17 cellular contexts compared by ENCODE assay signal in genomic region chr1:32769524-32770220, GRCh38. TPM values are rescaled to one million over a fixed set of nuclear protein-coding genes. Genes with fewer than 3 reads are reported as not detected.
DNase-seq lines count a peak whose midpoint lies in the region; ATAC-seq and TF ChIP-seq lines count a peak whose summit lies in the region.
"Had no signal": no experiment of that assay in that cellular context is flagged by ENCODE, and none has a peak within 500 bp of the region (broad histone marks: within the 10 kb centered on the region; RNA-seq: fewer than 3 reads in every experiment).

No MANE protein-coding gene starts in this region.

- no peaks in the 10 kb centered on the region for H3K27me3 Mint-ChIP-seq in T-helper 2 cell treated with Interferon-gamma antibody and Interleukin-4, amounts not matched to agents 5 μg/mL and 100 μg/mL, for 36 hours (ENCODE audit: low read depth)
- H3K27me3 Mint-ChIP-seq in activated T-helper 2 cell treated with anti-CD3 and anti-CD28 coated beads, Interferon-gamma antibody, Interleukin-2, Interleukin-4, amounts not matched to agents 10 μg/mL and 5 μg/mL and 100 μg/mL, durations not matched to agents 14 hours and 24 hours and 36 hours (ENCODE audit: low read depth), result no peaks in the 10 kb centered on the region
- H3K27me3 Mint-ChIP-seq: effector memory CD8-positive, alpha-beta T cell had no signal

- DNase-seq in T-helper 2 cell treated with Interferon-gamma antibody and Interleukin-4, amounts not matched to agents 5 μg/mL and 100 μg/mL, for 36 hours (ENCODE audit: low spot score), result no peak
- DNase-seq in T-helper 2 cell (no peak), RWPE1 (ENCODE audit: low spot score) (peak; percentile 75), fibroblast of pulmonary artery (ENCODE audit: low read depth) (peak; percentile 39), stomach (no peak), midbrain (lab: John Stamatoyannopoulos, UW) (no peak)
- no peak for DNase-seq in activated T-helper 2 cell treated with anti-CD3 and anti-CD28 coated beads, Interferon-gamma antibody, Interleukin-2, Interleukin-4, amounts not matched to agents 10 μg/mL and 5 μg/mL and 100 μg/mL, durations not matched to agents 14 hours and 24 hours and 36 hours (ENCODE audit: low spot score)
- DNase-seq: ACHN; effector memory CD8-positive, alpha-beta T cell; hippocampal formation; NCI-H1092; NCI-H446 treated with DMSO at 0.1 percent for 48 hours; RPMI8226 had no signal

- POLR2A ChIA-PET in RWPE1 (lab: Yijun Ruan, JAX; ENCODE audit: low non-redundant PET), result interaction anchor here (1.2 kb wide), 1 partner anchor 11 kb away, joined by 3 read pairs; no protein-coding TSS in a partner anchor

- peaks cover 46 to 92% (median 76%) of the 10 kb centered on the region in 4 donors for H3K4me1 ChIP-seq in stomach

- H3K9me3 Mint-ChIP-seq in T-helper 2 cell treated with Interferon-gamma antibody and Interleukin-4, amounts not matched to agents 5 μg/mL and 100 μg/mL, for 36 hours, result no peaks in the 10 kb centered on the region
- no peaks in the 10 kb centered on the region for H3K9me3 Mint-ChIP-seq in activated T-helper 2 cell treated with anti-CD3 and anti-CD28 coated beads, Interferon-gamma antibody, Interleukin-2, Interleukin-4, amounts not matched to agents 10 μg/mL and 5 μg/mL and 100 μg/mL, durations not matched to agents 14 hours and 24 hours and 36 hours
- H3K9me3 Mint-ChIP-seq: effector memory CD8-positive, alpha-beta T cell; GM23338 had no signal

- TF ChIP-seq CTCF in RWPE1 (conservative IDR thresholded peaks at IDR 0.05; ENCODE audit: low read depth), result no peak
- TF ChIP-seq CTCF in fibroblast of pulmonary artery (IDR thresholded peaks at IDR 0.05; ENCODE audit: low read length, missing control alignments), result no peak
- no peak for TF ChIP-seq CTCF in stomach (IDR thresholded peaks at IDR 0.05)

- intact Hi-C loops in stomach (cut with DNase I; ENCODE audit: low total_unique reads), result loop anchor here (5.0 kb wide), 1 partner anchor 57 kb away; no protein-coding TSS in a partner anchor
- intact Hi-C loops in activated T-helper 2 cell treated with anti-CD3 and anti-CD28 coated beads, Interferon-gamma antibody, Interleukin-2, Interleukin-4, amounts not matched to agents 10 μg/mL and 5 μg/mL and 100 μg/mL, durations not matched to agents 14 hours and 24 hours and 36 hours (cut with micrococcal nuclease), result loop anchor here (10.0 kb wide), 1 partner anchor 245 kb away; no protein-coding TSS in a partner anchor

- peaks cover 4% of the 10 kb centered on the region for H3K4me1 Mint-ChIP-seq in T-helper 2 cell treated with Interferon-gamma antibody and Interleukin-4, amounts not matched to agents 5 μg/mL and 100 μg/mL, for 36 hours (ENCODE audit: low read depth)
- H3K4me1 Mint-ChIP-seq in activated T-helper 2 cell treated with anti-CD3 and anti-CD28 coated beads, Interferon-gamma antibody, Interleukin-2, Interleukin-4, amounts not matched to agents 10 μg/mL and 5 μg/mL and 100 μg/mL, durations not matched to agents 14 hours and 24 hours and 36 hours (ENCODE audit: low read depth), result peaks cover 5% of the 10 kb centered on the region

- no peak for ATAC-seq in GM19397 (IDR thresholded peaks at IDR 0.05; ENCODE audit: unreplicated experiment)
- ATAC-seq: effector memory CD8-positive, alpha-beta T cell; GM23338; pancreas had no signal

- H3K4me3 ChIP-seq in fibroblast of pulmonary artery (replicated peaks; ENCODE audit: low read depth, low read length), result no peak overlapping the region
- no peak overlapping the region for H3K4me3 ChIP-seq in stomach
- H3K4me3 ChIP-seq: GM23338, lung, pancreas had no signal

- H3K27ac Mint-ChIP-seq in T-helper 2 cell treated with Interferon-gamma antibody and Interleukin-4, amounts not matched to agents 5 μg/mL and 100 μg/mL, for 36 hours, result peak overlapping the region; percentile 6
- H3K27ac Mint-ChIP-seq in activated T-helper 2 cell treated with anti-CD3 and anti-CD28 coated beads, Interferon-gamma antibody, Interleukin-2, Interleukin-4, amounts not matched to agents 10 μg/mL and 5 μg/mL and 100 μg/mL, durations not matched to agents 14 hours and 24 hours and 36 hours, result no peak overlapping the region
- H3K27ac Mint-ChIP-seq: effector memory CD8-positive, alpha-beta T cell; GM23338 had no signal

- H3K9me3 ChIP-seq in stomach, result no peaks in the 10 kb centered on the region
- H3K9me3 ChIP-seq: pancreas had no signal

- 65 to 78% (median 75%) methylated on average over 22 to 32 of the region's 32 CpGs for WGBS in stomach, 5 donors

- H3K36me3 ChIP-seq in stomach, result peaks cover 29 to 73% (median 66%) of the 10 kb centered on the region in 4 donors

- peak overlapping the region; percentile 100 for H3K27ac ChIP-seq in RWPE1
- peak overlapping the region in 4 of 5 donors; percentile 65 to 92 (median 74) for H3K27ac ChIP-seq in stomach
- H3K27ac ChIP-seq: pancreas had no signal

- TF ChIP-seq POLR2A in stomach (IDR thresholded peaks at IDR 0.05), result no peak

- no peaks in the 10 kb centered on the region for H3K27me3 ChIP-seq in stomach
- H3K27me3 ChIP-seq: pancreas had no signal

- peaks cover 4% of the 10 kb centered on the region for H3K36me3 Mint-ChIP-seq in T-helper 2 cell treated with Interferon-gamma antibody and Interleukin-4, amounts not matched to agents 5 μg/mL and 100 μg/mL, for 36 hours (ENCODE audit: low read depth)
- H3K36me3 Mint-ChIP-seq in activated T-helper 2 cell treated with anti-CD3 and anti-CD28 coated beads, Interferon-gamma antibody, Interleukin-2, Interleukin-4, amounts not matched to agents 10 μg/mL and 5 μg/mL and 100 μg/mL, durations not matched to agents 14 hours and 24 hours and 36 hours (ENCODE audit: low read depth), result peaks cover 14% of the 10 kb centered on the region

- CTCF ChIA-PET in RWPE1 (lab: Yijun Ruan, JAX), result interaction anchor here (0.7 to 8.4 kb wide), 2 partner anchors 16 to 57 kb away, joined by 3 to 132 read pairs; no protein-coding TSS in a partner anchor

- no peak overlapping the region for H3K4me3 Mint-ChIP-seq in T-helper 2 cell treated with Interferon-gamma antibody and Interleukin-4, amounts not matched to agents 5 μg/mL and 100 μg/mL, for 36 hours
- no peak overlapping the region for H3K4me3 Mint-ChIP-seq in activated T-helper 2 cell treated with anti-CD3 and anti-CD28 coated beads, Interferon-gamma antibody, Interleukin-2, Interleukin-4, amounts not matched to agents 10 μg/mL and 5 μg/mL and 100 μg/mL, durations not matched to agents 14 hours and 24 hours and 36 hours (ENCODE audit: low read depth)
- H3K4me3 Mint-ChIP-seq: effector memory CD8-positive, alpha-beta T cell; GM23338 had no signal

- TF ChIP-seq EP300 in stomach (IDR thresholded peaks at IDR 0.05), result no peak

RNA-seq across cellular contexts. Expression of gene YARS1, which starts 47.5 kb away (rescaled TPM):
- 10 to 100 TPM; 26.9 to 99.1 (median 64.4) TPM for total RNA-seq in stomach
- 10 to 100 TPM; 44.5 to 53.0 (median 47.8) TPM for polyA plus RNA-seq in stomach
- total RNA-seq in activated T-helper 2 cell treated with anti-CD3 and anti-CD28 coated beads, Interferon-gamma antibody, Interleukin-2, Interleukin-4, amounts not matched to agents 10 μg/mL and 5 μg/mL and 100 μg/mL, durations not matched to agents 14 hours and 24 hours and 36 hours, result 155 and 172 TPM in 2 replicates

RNA-seq across cellular contexts. Expression of gene S100PBP, which starts 47.8 kb away (rescaled TPM):
- 100 to 1,000 TPM in 1 of 5 donors, 10 to 100 TPM in 3, 1 to 10 TPM in 1; 2.9 to 253 (median 40.6) TPM for total RNA-seq in stomach
- 1 to 10 TPM; 5.7 to 9.3 (median 6.7) TPM for polyA plus RNA-seq in stomach
- total RNA-seq in activated T-helper 2 cell treated with anti-CD3 and anti-CD28 coated beads, Interferon-gamma antibody, Interleukin-2, Interleukin-4, amounts not matched to agents 10 μg/mL and 5 μg/mL and 100 μg/mL, durations not matched to agents 14 hours and 24 hours and 36 hours, result 50.2 and 50.5 TPM in 2 replicates

Comparison
In these comparisons a context has a peak if more than half of its experiments do, and no peak if none do; other contexts are left out.
1. DNase-seq: peak in RWPE1 (single experiment) and fibroblast of pulmonary artery (single experiment); none in T-helper 2 cell treated with Interferon-gamma antibody and Interleukin-4, amounts not matched to agents 5 μg/mL and 100 μg/mL, for 36 hours (single experiment), T-helper 2 cell (0 of 5), stomach (single experiment), midbrain (single experiment) and activated T-helper 2 cell treated with anti-CD3 and anti-CD28 coated beads, Interferon-gamma antibody, Interleukin-2, Interleukin-4, amounts not matched to agents 10 μg/mL and 5 μg/mL and 100 μg/mL, durations not matched to agents 14 hours and 24 hours and 36 hours (single experiment).